8 cellular contexts compared by ENCODE assay signal in genomic region chr3:52851348-52851747, GRCh38. TPM values are rescaled to one million over a fixed set of nuclear protein-coding genes. Genes with fewer than 3 reads are reported as not detected.
DNase-seq lines count a peak whose midpoint lies in the region; ATAC-seq and TF ChIP-seq lines count a peak whose summit lies in the region.

No MANE protein-coding gene starts in this region.

- WGBS in psoas muscle, 3 donors: 53 to 64% (median 56%) methylated on average over 3 of the region's 3 CpGs

- H3K4me3 Mint-ChIP-seq in activated CD4-positive, alpha-beta T cell treated with anti-CD3 and anti-CD28 coated beads, Interleukin-2, amount 10 ng/mL, durations not matched to agents 7 days and 5 days: no peak overlapping the region

- H3K4me3 ChIP-seq in AG04450 (ENCODE audit: low read depth, low read length): no peak overlapping the region
- H3K4me3 ChIP-seq in psoas muscle: no peak overlapping the region

- H3K27me3 ChIP-seq in AG04450 (ENCODE audit: control insufficient read depth, insufficient read depth, low read length) (no peaks in the 10 kb centered on the region), psoas muscle (ENCODE audit: insufficient read depth in 3 of 3, low read length in 2 of 3) (no peaks in the 10 kb centered on the region)

- H3K9me3 ChIP-seq in AG04450 (ENCODE audit: control insufficient read depth, insufficient read depth, low read length): no peaks in the 10 kb centered on the region
- H3K9me3 ChIP-seq in psoas muscle: no peaks in the 10 kb centered on the region

- H3K27ac Mint-ChIP-seq in activated CD4-positive, alpha-beta T cell treated with anti-CD3 and anti-CD28 coated beads, Interleukin-2, amount 10 ng/mL, durations not matched to agents 7 days and 5 days: no peak overlapping the region

- ATAC-seq in psoas muscle (peak; percentile 36 to 51 (median 44)), HG03045 (IDR thresholded peaks at IDR 0.05; ENCODE audit: unreplicated experiment) (no peak), HG03442 (IDR thresholded peaks at IDR 0.05; ENCODE audit: unreplicated experiment) (no peak)

- CTCF ChIA-PET in AG04450 (lab: Charles Lee) (interaction anchor here (0.7 to 1.8 kb wide), 8 partner anchors 16 to 259 kb away, joined by 3 to 9 read pairs (median 4); partner anchors contain the start of gene MUSTN1), GM10248 (lab: Yijun Ruan, JAX) (interaction anchor here (0.6 to 3.5 kb wide), 31 partner anchors 10 to 346 kb away, joined by 3 to 13 read pairs (median 4); no protein-coding TSS in a partner anchor)
- CTCF ChIA-PET in activated CD4-positive, alpha-beta T cell treated with anti-CD3 and anti-CD28 coated beads, Interleukin-2, amount 10 ng/mL, durations not matched to agents 7 days and 5 days (lab: Charles Lee): interaction anchor here (1.2 to 2.4 kb wide), 2 partner anchors 23 to 221 kb away, joined by 3 to 7 read pairs; no protein-coding TSS in a partner anchor

- peak; percentile 80 for TF ChIP-seq CTCF in AG04450 (IDR thresholded peaks at IDR 0.05; ENCODE audit: low read depth, low read length)
- peak; percentile 65 for TF ChIP-seq CTCF in GM10248 (IDR thresholded peaks at IDR 0.05; ENCODE audit: control extremely low read depth, extremely low read depth, low read depth, missing control alignments)
- peak; percentile 66 for TF ChIP-seq CTCF in psoas muscle (IDR thresholded peaks at IDR 0.05)

- DNase-seq in AG04450 (ENCODE audit: low read depth, low spot score) (peak; percentile 37), GM10248 (ENCODE audit: extremely low spot score) (peak; percentile 71), NCI-H146 treated with DMSO at 0.1 percent for 48 hours (lab: John Stamatoyannopoulos, UW; ENCODE audit: unreplicated experiment) (peak; percentile 65), foreskin melanocyte (peak; percentile 73), psoas muscle (peak in 1 of 2 donors; percentile 64)
- peak; percentile 38 for DNase-seq in activated CD4-positive, alpha-beta T cell treated with anti-CD3 and anti-CD28 coated beads, Interleukin-2, amount 10 ng/mL, durations not matched to agents 7 days and 5 days

- no peaks in the 10 kb centered on the region for H3K27me3 Mint-ChIP-seq in activated CD4-positive, alpha-beta T cell treated with anti-CD3 and anti-CD28 coated beads, Interleukin-2, amount 10 ng/mL, durations not matched to agents 7 days and 5 days

- intact Hi-C loops in psoas muscle (cut with DNase I): loop anchor here (5.0 to 10.0 kb wide), 7 partner anchors 41 to 343 kb away; no protein-coding TSS in a partner anchor

- peaks cover 2 to 47% of the 10 kb centered on the region in 2 donors for H3K36me3 ChIP-seq in psoas muscle (ENCODE audit: insufficient read depth in 1 of 2, low read depth in 1 of 2)

- peaks cover 4% of the 10 kb centered on the region for H3K4me1 Mint-ChIP-seq in activated CD4-positive, alpha-beta T cell treated with anti-CD3 and anti-CD28 coated beads, Interleukin-2, amount 10 ng/mL, durations not matched to agents 7 days and 5 days

- H3K4me1 ChIP-seq in psoas muscle: peaks cover 34% of the 10 kb centered on the region

- H3K36me3 Mint-ChIP-seq in activated CD4-positive, alpha-beta T cell treated with anti-CD3 and anti-CD28 coated beads, Interleukin-2, amount 10 ng/mL, durations not matched to agents 7 days and 5 days (ENCODE audit: low read depth): peaks cover 13% of the 10 kb centered on the region

- POLR2A ChIA-PET in AG04450 (lab: Yijun Ruan, JAX): no interaction called here
- POLR2A ChIA-PET in GM10248 (lab: Yijun Ruan, JAX): no interaction called here
- POLR2A ChIA-PET in activated CD4-positive, alpha-beta T cell treated with anti-CD3 and anti-CD28 coated beads, Interleukin-2, amount 10 ng/mL, durations not matched to agents 7 days and 5 days (lab: Charles Lee): interaction anchor here (1.0 kb wide), 1 partner anchor 12 kb away, joined by 3 read pairs; no protein-coding TSS in a partner anchor

- no peaks in the 10 kb centered on the region for H3K9me3 Mint-ChIP-seq in activated CD4-positive, alpha-beta T cell treated with anti-CD3 and anti-CD28 coated beads, Interleukin-2, amount 10 ng/mL, durations not matched to agents 7 days and 5 days

- H3K27ac ChIP-seq in AG04450 (ENCODE audit: low read depth, low read length) (no peak overlapping the region), psoas muscle (peak overlapping the region; percentile 25)

RNA-seq across cellular contexts. Expression of gene MUSTN1, which starts 16.5 kb away (rescaled TPM):
- polyA plus RNA-seq in AG04450 (2011; rRNA removed): not detected in 2 replicates
- not detected in 2 replicates for polyA minus RNA-seq in AG04450 (2011; rRNA and poly(A)+ RNA removed)
- 1 to 10 TPM in 1 of 2 experiments, not detected in 1; 2.8 TPM for total RNA-seq in activated CD4-positive, alpha-beta T cell treated with anti-CD3 and anti-CD28 coated beads, Interleukin-2, amount 10 ng/mL, durations not matched to agents 7 days and 5 days
- total RNA-seq in psoas muscle: 1,000 to 10,000 TPM in 2 of 4 donors, 100 to 1,000 TPM in 2; 138 to 1,165 (median 841) TPM
- 1,000 to 10,000 TPM in 1 of 3 donors, 100 to 1,000 TPM in 1, 10 to 100 TPM in 1; 91.1 to 1,241 (median 578) TPM for polyA plus RNA-seq in psoas muscle

RNA-seq across cellular contexts. Expression of gene ITIH4, which starts 20.9 kb away (rescaled TPM):
- polyA plus RNA-seq in AG04450 (2011; rRNA removed) (0.63 and 0.64 TPM in 2 replicates), psoas muscle (10 to 100 TPM in 1 of 3 donors, 1 to 10 TPM in 2; 1.3 to 29.2 (median 7.4) TPM)
- polyA minus RNA-seq in AG04450 (2011; rRNA and poly(A)+ RNA removed): 0.55 TPM in 1 of 2 replicates, not detected in the other
- total RNA-seq in activated CD4-positive, alpha-beta T cell treated with anti-CD3 and anti-CD28 coated beads, Interleukin-2, amount 10 ng/mL, durations not matched to agents 7 days and 5 days: 10 to 100 TPM; 25.5 to 28.6 TPM
- total RNA-seq in psoas muscle: 10 to 100 TPM; 13.1 to 90.8 (median 38.8) TPM

RNA-seq across cellular contexts. Expression of gene STIMATE, which starts 46.0 kb away (rescaled TPM):
- 10.0 and 12.5 TPM in 2 replicates for polyA plus RNA-seq in AG04450 (2011; rRNA removed)
- 12.2 and 15.1 TPM in 2 replicates for polyA minus RNA-seq in AG04450 (2011; rRNA and poly(A)+ RNA removed)
- 10 to 100 TPM; 30.1 to 35.0 TPM for total RNA-seq in activated CD4-positive, alpha-beta T cell treated with anti-CD3 and anti-CD28 coated beads, Interleukin-2, amount 10 ng/mL, durations not matched to agents 7 days and 5 days
- total RNA-seq in psoas muscle: 10 to 100 TPM in 3 of 4 donors, 1 to 10 TPM in 1; 7.1 to 12.9 (median 11.3) TPM
- polyA plus RNA-seq in psoas muscle: 10 to 100 TPM in 1 of 3 donors, 1 to 10 TPM in 2; 3.5 to 22.3 (median 5.6) TPM

RNA-seq across cellular contexts. Expression of gene ITIH3, which starts 56.8 kb away (rescaled TPM):
- polyA plus RNA-seq in AG04450 (2011; rRNA removed) (0.72 and 0.86 TPM in 2 replicates), psoas muscle (under 1 TPM; 0.18 to 0.39 (median 0.29) TPM)
- 1.0 and 1.5 TPM in 2 replicates for polyA minus RNA-seq in AG04450 (2011; rRNA and poly(A)+ RNA removed)
- not detected for total RNA-seq in activated CD4-positive, alpha-beta T cell treated with anti-CD3 and anti-CD28 coated beads, Interleukin-2, amount 10 ng/mL, durations not matched to agents 7 days and 5 days
- under 1 TPM in 2 of 4 donors, not detected in 2; 0.25 to 0.77 TPM for total RNA-seq in psoas muscle

Comparison
In these comparisons a context has a peak if more than half of its experiments do, and no peak if none do; other contexts are left out.
1. ATAC-seq: peak in psoas muscle (4 of 4); none in HG03045 (single experiment) and HG03442 (single experiment).
2. RNA of gene MUSTN1, which starts 16.5 kb away (total RNA-seq): 138 to 1,165 TPM in psoas muscle; 2.8 TPM in activated CD4-positive, alpha-beta T cell treated with anti-CD3 and anti-CD28 coated beads, Interleukin-2, amount 10 ng/mL, durations not matched to agents 7 days and 5 days; every median in the first group is over 10 times any median in the second.
3. Peak in every context shown above with its lines, with median percentiles within 50 percentile points of each other: CTCF ChIP-seq.